Comparison of ENCODE assay signal across 8 cellular contexts in the genomic region with DNA sequence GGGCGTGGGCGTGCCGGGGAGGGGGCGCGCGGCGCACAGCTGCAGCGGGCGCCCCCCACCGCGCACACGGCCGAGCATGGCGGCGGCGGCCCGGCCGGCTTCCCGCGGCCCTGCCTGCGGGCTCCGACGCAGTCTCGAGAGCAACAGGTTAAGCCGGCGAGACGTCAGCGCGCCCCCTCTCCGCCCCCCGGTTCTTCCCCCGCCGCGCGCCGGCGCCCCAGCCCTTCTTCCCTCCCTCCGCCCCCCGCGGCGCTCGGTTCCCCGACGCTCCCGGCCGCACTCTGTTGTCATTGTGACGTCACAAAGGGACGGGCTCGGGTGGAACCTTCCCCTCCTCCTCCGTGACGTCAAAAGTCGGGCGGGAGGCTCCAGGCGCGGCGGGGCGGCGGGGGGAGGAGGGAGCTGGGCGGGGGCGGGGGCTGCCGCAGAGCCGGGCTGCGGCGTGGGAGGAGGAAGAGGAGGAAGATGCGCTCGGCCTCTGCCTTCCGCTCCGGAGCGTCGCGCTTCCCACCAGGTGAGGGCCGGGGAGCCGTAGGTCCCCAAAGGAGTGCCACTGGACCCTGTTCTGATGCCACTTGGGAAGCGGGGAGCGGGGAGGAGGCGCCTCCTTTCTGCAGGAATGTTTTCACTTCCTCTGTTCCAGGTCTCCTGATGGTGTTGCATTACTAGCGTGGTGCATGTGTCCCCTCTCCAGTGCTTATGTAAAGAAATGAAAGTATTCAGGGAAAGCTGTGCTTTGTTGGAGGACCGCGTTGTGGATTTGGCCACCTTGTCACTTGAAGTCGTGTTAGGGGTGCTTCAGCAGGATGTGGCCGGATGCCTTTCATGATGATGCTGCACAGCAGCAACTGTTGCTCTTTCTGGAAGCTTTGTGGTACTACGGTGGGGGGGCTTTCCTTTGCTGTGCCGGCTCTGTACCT. TPM values are rescaled to one million over a fixed set of nuclear protein-coding genes. Genes with fewer than 3 reads are reported as not detected.
DNase-seq lines count a peak whose midpoint lies in the region; ATAC-seq, FAIRE-seq and TF ChIP-seq lines count a peak whose summit lies in the region.

No MANE protein-coding gene starts in this region.

- peak; percentile 18 for ATAC-seq in HG03066 (IDR thresholded peaks at IDR 0.05; ENCODE audit: low read depth, unreplicated experiment)
- ATAC-seq in GM21786 (IDR thresholded peaks at IDR 0.05; ENCODE audit: unreplicated experiment): no peak

- peaks cover 16% of the 10 kb centered on the region for H3K4me1 Mint-ChIP-seq in MCF 10A (ENCODE audit: insufficient read depth, unreplicated experiment)

- H3K9ac ChIP-seq in iPS-20b (ENCODE audit: low read depth, low read length): peak overlapping the region; percentile 11; the same call in 1 of the 2 replicates
- H3K9ac ChIP-seq in skeletal muscle satellite cell (ENCODE audit: low read depth, low read length): peak overlapping the region; percentile 69

- no TSS peak for BruUV-seq in MCF 10A (replicated peaks; lab: Mats Ljungman, UMichigan)

- TF ChIP-seq CTCF in VCaP (conservative IDR thresholded peaks at IDR 0.05): no peak
- TF ChIP-seq CTCF in MCF 10A (IDR thresholded peaks at IDR 0.05; ENCODE audit: unreplicated experiment): peak; percentile 15

- H3K9me3 Mint-ChIP-seq in MCF 10A (ENCODE audit: unreplicated experiment): no peaks in the 10 kb centered on the region

- POLR2A ChIA-PET in MCF 10A (lab: Yijun Ruan, JAX): interaction anchor here (0.6 to 2.0 kb wide), 14 partner anchors 12 to 557 kb away, joined by 3 to 11 read pairs (median 4); no protein-coding TSS in a partner anchor

- H3K27me3 ChIP-seq in iPS-20b (ENCODE audit: insufficient read depth, low read length) (no peaks in the 10 kb centered on the region), skeletal muscle satellite cell (ENCODE audit: control insufficient read depth, insufficient read depth, low read length) (no peaks in the 10 kb centered on the region)

- peak; percentile 83 for DNase-seq in GM18507 (ENCODE audit: extremely low spot score, insufficient read length, low read depth)
- peak; percentile 97 for DNase-seq in NCI-H2171 (lab: John Stamatoyannopoulos, UW)
- DNase-seq in MCF 10A (ENCODE audit: unreplicated experiment): peak; percentile 98

- CTCF ChIA-PET in MCF 10A (lab: Yijun Ruan, JAX): interaction anchor here (0.7 to 1.4 kb wide), 4 partner anchors 140 to 173 kb away, joined by 3 to 7 read pairs (median 3); no protein-coding TSS in a partner anchor

- H3K4me1 ChIP-seq in iPS-20b (ENCODE audit: insufficient read depth, low read length) (peaks cover 29% of the 10 kb centered on the region), skeletal muscle satellite cell (ENCODE audit: control insufficient read depth, insufficient read depth, low read length) (peaks cover 21% of the 10 kb centered on the region)

- no peaks in the 10 kb centered on the region for H3K27me3 Mint-ChIP-seq in MCF 10A (ENCODE audit: insufficient read depth, unreplicated experiment)

- H3K9me3 ChIP-seq in iPS-20b (ENCODE audit: insufficient read depth, low read depth, low read length) (no peaks in the 10 kb centered on the region), skeletal muscle satellite cell (replicated peaks; ENCODE audit: low read length) (no peaks in the 10 kb centered on the region)

- peaks cover 7% of the 10 kb centered on the region for H3K36me3 Mint-ChIP-seq in MCF 10A (ENCODE audit: insufficient read depth, unreplicated experiment)

- H3K27ac ChIP-seq in VCaP (peak overlapping the region; percentile 64), iPS-20b (ENCODE audit: low read length) (no peak overlapping the region)

- peak overlapping the region; percentile 74 for H3K27ac Mint-ChIP-seq in MCF 10A (ENCODE audit: low read depth, unreplicated experiment)

- peak overlapping the region; percentile 95 for H3K4me3 Mint-ChIP-seq in MCF 10A (ENCODE audit: unreplicated experiment)

- peak overlapping the region; percentile 80 for H3K4me2 ChIP-seq in skeletal muscle satellite cell (ENCODE audit: low read length)

- H3K36me3 ChIP-seq in iPS-20b (ENCODE audit: insufficient read depth, low read depth, low read length) (peaks cover 14% of the 10 kb centered on the region; the same call in 1 of the 2 replicates), skeletal muscle satellite cell (ENCODE audit: insufficient read depth, low read length) (no peaks in the 10 kb centered on the region)

- intact Hi-C loops in MCF 10A (cut with micrococcal nuclease): loop anchor here (5.0 kb wide), 5 partner anchors 144 to 581 kb away; no protein-coding TSS in a partner anchor

- FAIRE-seq in GM18507 (lab: Jason Lieb, UNC): peak; percentile 78

- H3K4me3 ChIP-seq in iPS-20b (ENCODE audit: low read length) (peak overlapping the region; percentile 80), skeletal muscle satellite cell (ENCODE audit: low read length) (peak overlapping the region; percentile 77)

RNA-seq across cellular contexts. Expression of a gene that starts 2.8 kb away (rescaled TPM):
- total RNA-seq in MCF 10A (2022): 21.0 and 27.8 TPM in 2 replicates
- total RNA-seq in skeletal muscle satellite cell (2012; rRNA removed): 12.2 and 14.2 TPM in 2 replicates
